6 cellular contexts compared by ENCODE assay signal in the genomic region with DNA sequence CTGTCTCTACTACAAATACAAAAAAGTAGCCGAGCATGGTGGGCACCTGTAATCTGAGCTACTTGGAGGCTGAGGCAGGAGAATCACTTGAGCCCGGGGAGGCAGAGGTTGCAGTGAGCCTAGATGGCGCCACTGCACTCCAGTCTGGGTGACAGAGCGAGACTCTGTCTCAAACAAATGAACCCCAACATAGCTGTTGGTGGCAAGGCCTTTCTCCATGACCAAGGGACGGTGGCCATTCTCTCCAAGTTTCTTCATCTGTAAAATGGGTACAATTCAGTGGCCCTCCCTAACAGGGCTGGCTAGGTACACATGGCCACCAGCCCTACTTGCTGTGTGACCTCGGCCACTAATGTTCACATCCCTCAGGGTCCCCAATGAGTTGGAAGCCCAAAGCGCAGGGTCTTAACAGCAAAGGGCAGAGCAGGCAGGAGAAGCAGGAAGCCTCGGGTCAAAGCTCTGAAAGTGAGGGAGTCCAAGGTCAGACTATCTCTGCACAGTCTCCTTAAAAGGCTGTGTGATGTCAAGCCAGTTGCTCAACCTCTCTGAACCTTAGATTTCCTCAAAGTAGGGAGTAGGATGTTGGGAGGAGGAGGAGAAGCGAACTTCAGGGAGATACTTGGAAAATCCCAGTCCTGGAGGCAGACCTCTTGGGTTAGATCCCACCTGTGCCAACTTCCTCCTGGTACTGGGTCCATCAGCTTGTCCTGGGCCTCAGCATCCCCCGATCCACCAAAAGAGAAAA. TPM values are rescaled to one million over a fixed set of nuclear protein-coding genes. Genes with fewer than 3 reads are reported as not detected.
A peak's percentile ranks its signal among the peaks of the same experiment; 100 is the strongest.
DNase-seq lines count a peak whose midpoint lies in the region; ATAC-seq and TF ChIP-seq lines count a peak whose summit lies in the region.

No MANE protein-coding gene starts in this region.

- peak overlapping the region; percentile 86 for H3K4me2 ChIP-seq in IMR-90 (ENCODE audit: low read depth, low read length)

- no peaks in the 10 kb centered on the region for H3K9me3 ChIP-seq in IMR-90 (ENCODE audit: control insufficient read depth, insufficient read depth, low read length)

- POLR2A ChIA-PET in IMR-90 (lab: Charles Lee; ENCODE audit: unreplicated experiment): interaction anchor here (0.5 to 1.6 kb wide), 5 partner anchors 21 to 44 kb away, joined by 4 to 30 read pairs (median 5); a partner anchor contains a TSS

- no peak overlapping the region for H2BK5ac ChIP-seq in IMR-90 (ENCODE audit: low read depth, low read length, poor library complexity, severe bottlenecking)

- no peak overlapping the region for H4K5ac ChIP-seq in IMR-90 (ENCODE audit: low read depth, low read length)

- peak overlapping the region in 1 of 2 experiments; percentile 37; a peak in 2 of 4 replicates for H4K8ac ChIP-seq in IMR-90 (ENCODE audit: low read depth in 2 of 2, low read length in 2 of 2)

- no peak for ATAC-seq in IMR-90 (ENCODE audit: low read depth)
- no peak for ATAC-seq in GM19395 (IDR thresholded peaks at IDR 0.05; ENCODE audit: unreplicated experiment)
- no peak for ATAC-seq in GM21390 (IDR thresholded peaks at IDR 0.05; ENCODE audit: unreplicated experiment)

- dilution Hi-C loops in IMR-90 (cut with HindIII; ENCODE audit: low sequenced_read_pairs, unreplicated experiment): no loop called here

- no peaks in the 10 kb centered on the region for H3K27me3 ChIP-seq in IMR-90 (ENCODE audit: control insufficient read depth, insufficient read depth, low read length)

- H4K20me1 ChIP-seq in IMR-90 (ENCODE audit: insufficient read depth, low read length): peaks cover 63% of the 10 kb centered on the region

- peak overlapping the region; percentile 46 for H3K56ac ChIP-seq in IMR-90 (ENCODE audit: extremely low read depth, insufficient read depth, low read length)

- peak overlapping the region; percentile 80; the same call in 1 of the 2 replicates for H2AK5ac ChIP-seq in IMR-90 (ENCODE audit: low read depth, low read length)

- peak overlapping the region; percentile 84 for H3K9ac ChIP-seq in IMR-90 (ENCODE audit: low read depth, low read length)

- H3K36me3 ChIP-seq in IMR-90 (ENCODE audit: control insufficient read depth, insufficient read depth, low read length): peaks cover 14% of the 10 kb centered on the region

- peaks cover 8% of the 10 kb centered on the region for H3K9me1 ChIP-seq in IMR-90 (ENCODE audit: insufficient read depth, low read length)

- peak overlapping the region; percentile 49 for H3K23ac ChIP-seq in IMR-90 (ENCODE audit: low read depth, low read length)

- no peak overlapping the region for H2BK20ac ChIP-seq in IMR-90 (ENCODE audit: low read depth, low read length)

- H2AK9ac ChIP-seq in IMR-90 (replicated peaks; ENCODE audit: low read depth, low read length, poor library complexity): peak overlapping the region; percentile 45

- H4K91ac ChIP-seq in IMR-90 (ENCODE audit: insufficient read depth, low read depth, low read length): no peak overlapping the region

- no peak overlapping the region for H2BK120ac ChIP-seq in IMR-90 (ENCODE audit: low read depth, low read length)

- H3K27ac ChIP-seq in IMR-90 (ENCODE audit: insufficient read depth, low read length): peak overlapping the region; percentile 43

- peak overlapping the region; percentile 83 for H3K4ac ChIP-seq in IMR-90 (ENCODE audit: low read depth, low read length)

- TF ChIP-seq CTCF in IMR-90 (conservative IDR thresholded peaks at IDR 0.05; ENCODE audit: low read depth, low read length): peak; percentile 24

- H3K79me1 ChIP-seq in IMR-90 (ENCODE audit: low read depth in 1 of 2, low read length in 2 of 2): peaks cover 9 to 71% of the 10 kb centered on the region in 2 experiments

- TF ChIP-seq RAD21 in IMR-90 (IDR thresholded peaks at IDR 0.05; ENCODE audit: low read length): no peak

- CTCF ChIA-PET in IMR-90 (lab: Yijun Ruan, JAX): interaction anchor here (0.5 to 4.8 kb wide), 19 partner anchors 14 to 279 kb away, joined by 3 to 49 read pairs (median 4); a partner anchor contains a TSS

- H2AFZ ChIP-seq in IMR-90 (replicated peaks; ENCODE audit: low read length, poor library complexity): peak overlapping the region; percentile 55

- peak overlapping the region; percentile 77; the same call in 1 of the 2 replicates for H3K14ac ChIP-seq in IMR-90 (replicated peaks; ENCODE audit: low read depth, low read length)

- no TSS peak for BruUV-seq in IMR-90 (replicated peaks; lab: Mats Ljungman, UMichigan)

- peak overlapping the region; percentile 95 for H3K4me3 ChIP-seq in IMR-90 (ENCODE audit: insufficient read depth, low read depth, low read length)

- no peak overlapping the region for H3K18ac ChIP-seq in IMR-90 (ENCODE audit: low read depth, low read length)

- in situ Hi-C loops in IMR-90 (cut with MboI; ENCODE audit: low sequenced_read_pairs): loop anchor here (5.0 to 10.0 kb wide), 2 partner anchors 44 to 126 kb away; a partner anchor contains a TSS

- intact Hi-C loops in IMR-90 (cut with micrococcal nuclease): loop anchor here (1.0 to 5.0 kb wide), 4 partner anchors 45 to 139 kb away; a partner anchor contains a TSS

- peaks cover 28% of the 10 kb centered on the region for H3K4me1 ChIP-seq in IMR-90 (ENCODE audit: control insufficient read depth, insufficient read depth, low read length)

- no peak for TF ChIP-seq POLR2A in IMR-90 (IDR thresholded peaks at IDR 0.05; ENCODE audit: low read depth, low read length)

- DNase-seq in IMR-90: no peak
- DNase-seq in activated naive CD4-positive, alpha-beta T cell treated with anti-CD3 and anti-CD28 coated beads, Interleukin-2, amount 50 U/mL, for 16 hours: peak; percentile 64
- DNase-seq in medulla oblongata (ENCODE audit: extremely low spot score): peak; percentile 42
- DNase-seq in foreskin melanocyte: no peak

- no peak overlapping the region for H2BK15ac ChIP-seq in IMR-90 (ENCODE audit: low read depth, low read length)

- WGBS in IMR-90 (ENCODE audit: extremely low coverage in 2 of 2, insufficient read length in 1 of 2), 2 experiments: 100% methylated on average over 2 of the region's 10 CpGs; no CpG with 5 or more reads in 1 of the 2 experiments

TF ChIP-seq in IMR-90, 13 proteins besides CTCF, POLR2A, EP300 and RAD21:
- TF ChIP-seq BHLHE40 (IDR thresholded peaks at IDR 0.05; ENCODE audit: low read depth, low read length) (no peak), NFE2L2 (IDR thresholded peaks at IDR 0.05; ENCODE audit: low read depth, low read length) (no peak), RCOR1 (IDR thresholded peaks at IDR 0.05; ENCODE audit: insufficient replicate concordance, low read length) (no peak), RFX5 (IDR thresholded peaks at IDR 0.05; ENCODE audit: low read depth, low read length) (no peak), CEBPB (IDR thresholded peaks at IDR 0.05; ENCODE audit: low read depth, low read length) (peak; percentile 45)
- TF ChIP-seq, protein P1, sequence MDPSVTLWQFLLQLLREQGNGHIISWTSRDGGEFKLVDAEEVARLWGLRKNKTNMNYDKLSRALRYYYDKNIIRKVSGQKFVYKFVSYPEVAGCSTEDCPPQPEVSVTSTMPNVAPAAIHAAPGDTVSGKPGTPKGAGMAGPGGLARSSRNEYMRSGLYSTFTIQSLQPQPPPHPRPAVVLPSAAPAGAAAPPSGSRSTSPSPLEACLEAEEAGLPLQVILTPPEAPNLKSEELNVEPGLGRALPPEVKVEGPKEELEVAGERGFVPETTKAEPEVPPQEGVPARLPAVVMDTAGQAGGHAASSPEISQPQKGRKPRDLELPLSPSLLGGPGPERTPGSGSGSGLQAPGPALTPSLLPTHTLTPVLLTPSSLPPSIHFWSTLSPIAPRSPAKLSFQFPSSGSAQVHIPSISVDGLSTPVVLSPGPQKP (IDR thresholded peaks at IDR 0.05; ENCODE audit: borderline replicate concordance, low read depth, low read length): no peak
TF ChIP-seq in IMR-90: peak in this region for 1.

RNA-seq across cellular contexts. Expression of a gene that starts 2.7 kb away (rescaled TPM):
- 14.2 and 22.8 TPM in 2 replicates for total RNA-seq in IMR-90 (2012; rRNA removed)
- 77.2 and 101 TPM in 2 replicates for polyA plus RNA-seq in IMR-90 (2012; rRNA removed)
- polyA plus RNA-seq in IMR-90 (2012; cell fraction: cytosol; rRNA removed): 57.0 and 329 TPM in 2 replicates
- polyA plus RNA-seq in IMR-90 (2012; cell fraction: nucleus; rRNA removed; ENCODE audit: low replicate concordance): 200 and 259 TPM in 2 replicates

RNA-seq across cellular contexts. Expression of a gene that starts 4.4 kb away (rescaled TPM):
- total RNA-seq in IMR-90 (2012; rRNA removed): 0.18 and 0.28 TPM in 2 replicates
- 0.60 and 0.67 TPM in 2 replicates for polyA plus RNA-seq in IMR-90 (2012; rRNA removed)
- polyA plus RNA-seq in IMR-90 (2012; cell fraction: cytosol; rRNA removed): 0.24 and 0.29 TPM in 2 replicates
- 6.1 and 10.8 TPM in 2 replicates for polyA plus RNA-seq in IMR-90 (2012; cell fraction: nucleus; rRNA removed; ENCODE audit: low replicate concordance)

RNA-seq across cellular contexts. Expression of a gene that starts 44.2 kb away (rescaled TPM):
- 44.8 and 88.0 TPM in 2 replicates for total RNA-seq in IMR-90 (2012; rRNA removed)
- polyA plus RNA-seq in IMR-90 (2012; rRNA removed): 118 and 157 TPM in 2 replicates
- 210 and 274 TPM in 2 replicates for polyA plus RNA-seq in IMR-90 (2012; cell fraction: cytosol; rRNA removed)
- polyA plus RNA-seq in IMR-90 (2012; cell fraction: nucleus; rRNA removed; ENCODE audit: low replicate concordance): 65.4 and 112 TPM in 2 replicates

RNA-seq across cellular contexts. Expression of a gene that starts 52.5 kb away (rescaled TPM):
- 0.18 TPM in 1 of 2 replicates, not detected in the other for total RNA-seq in IMR-90 (2012; rRNA removed)
- 0.22 and 0.24 TPM in 2 replicates for polyA plus RNA-seq in IMR-90 (2012; rRNA removed)
- 0.30 and 0.40 TPM in 2 replicates for polyA plus RNA-seq in IMR-90 (2012; cell fraction: cytosol; rRNA removed)
- 3.4 and 5.3 TPM in 2 replicates for polyA plus RNA-seq in IMR-90 (2012; cell fraction: nucleus; rRNA removed; ENCODE audit: low replicate concordance)

Comparison
In these comparisons a context has a peak if more than half of its experiments do, and no peak if none do; other contexts are left out.
1. DNase-seq: peak in activated naive CD4-positive, alpha-beta T cell treated with anti-CD3 and anti-CD28 coated beads, Interleukin-2, amount 50 U/mL, for 16 hours (single experiment) and medulla oblongata (single experiment); none in IMR-90 (single experiment) and foreskin melanocyte (single experiment).